In genomic region chr2:217790681-217791392, GRCh38 we compare ENCODE assay signal across 8 cellular contexts.
DNase-seq lines count a peak whose midpoint lies in the region; ATAC-seq lines count a peak whose summit lies in the region.

No MANE protein-coding gene starts in this region.

- peak; percentile 1 for ATAC-seq in activated CD8-positive, alpha-beta T cell treated with anti-CD3 and anti-CD28 coated beads, Interleukin-2, amount 10 ng/mL, durations not matched to agents 7 days and 5 days

- H3K27ac Mint-ChIP-seq in activated CD4-positive, alpha-beta T cell treated with anti-CD3 and anti-CD28 coated beads, Interleukin-2, amount 10 ng/mL, durations not matched to agents 24 days and 14 days, result peak overlapping the region; percentile 8
- H3K27ac Mint-ChIP-seq in activated CD8-positive, alpha-beta T cell treated with anti-CD3 and anti-CD28 coated beads, Interleukin-2, amount 10 ng/mL, durations not matched to agents 7 days and 5 days, result peak overlapping the region; percentile 77

- H3K9me3 Mint-ChIP-seq in activated CD4-positive, alpha-beta T cell treated with anti-CD3 and anti-CD28 coated beads, Interleukin-2, amount 10 ng/mL, durations not matched to agents 24 days and 14 days, result no peaks in the 10 kb centered on the region
- H3K9me3 Mint-ChIP-seq in activated CD8-positive, alpha-beta T cell treated with anti-CD3 and anti-CD28 coated beads, Interleukin-2, amount 10 ng/mL, durations not matched to agents 7 days and 5 days (ENCODE audit: insufficient read depth), result no peaks in the 10 kb centered on the region

- H3K36me3 Mint-ChIP-seq in activated CD4-positive, alpha-beta T cell treated with anti-CD3 and anti-CD28 coated beads, Interleukin-2, amount 10 ng/mL, durations not matched to agents 24 days and 14 days (ENCODE audit: low read depth), result no peaks in the 10 kb centered on the region
- H3K36me3 Mint-ChIP-seq in activated CD8-positive, alpha-beta T cell treated with anti-CD3 and anti-CD28 coated beads, Interleukin-2, amount 10 ng/mL, durations not matched to agents 7 days and 5 days (ENCODE audit: low read depth), result no peaks in the 10 kb centered on the region

- no peaks in the 10 kb centered on the region for H3K27me3 Mint-ChIP-seq in activated CD4-positive, alpha-beta T cell treated with anti-CD3 and anti-CD28 coated beads, Interleukin-2, amount 10 ng/mL, durations not matched to agents 24 days and 14 days
- H3K27me3 Mint-ChIP-seq in activated CD8-positive, alpha-beta T cell treated with anti-CD3 and anti-CD28 coated beads, Interleukin-2, amount 10 ng/mL, durations not matched to agents 7 days and 5 days (ENCODE audit: low read depth), result no peaks in the 10 kb centered on the region

- peak; percentile 56 for DNase-seq in activated CD4-positive, alpha-beta T cell treated with anti-CD3 and anti-CD28 coated beads, Interleukin-2, amount 10 ng/mL, durations not matched to agents 24 days and 14 days
- DNase-seq in activated CD4-positive, alpha-beta T cell treated with anti-CD3 and anti-CD28 coated beads for 1 hour, result no peak
- DNase-seq in activated CD8-positive, alpha-beta T cell treated with anti-CD3 and anti-CD28 coated beads, Interleukin-2, amount 10 ng/mL, durations not matched to agents 7 days and 5 days, result no peak
- peak; percentile 40 for DNase-seq in glomerular visceral epithelial cell (ENCODE audit: extremely low spot score)
- peak; percentile 55 for DNase-seq in superior temporal gyrus (ENCODE audit: extremely low spot score)
- DNase-seq in NK-92 (lab: John Stamatoyannopoulos, UW; ENCODE audit: unreplicated experiment), result no peak
- DNase-seq in activated CD4-positive, alpha-beta T cell treated with anti-CD3 and anti-CD28 coated beads for 48 hours, result no peak
- no peak for DNase-seq in activated CD4-positive, alpha-beta T cell treated with anti-CD3 and anti-CD28 coated beads, Interleukin-2, amount 50 U/mL, for 4 hours

- peaks cover 29% of the 10 kb centered on the region for H3K4me1 Mint-ChIP-seq in activated CD4-positive, alpha-beta T cell treated with anti-CD3 and anti-CD28 coated beads, Interleukin-2, amount 10 ng/mL, durations not matched to agents 24 days and 14 days
- H3K4me1 Mint-ChIP-seq in activated CD8-positive, alpha-beta T cell treated with anti-CD3 and anti-CD28 coated beads, Interleukin-2, amount 10 ng/mL, durations not matched to agents 7 days and 5 days (ENCODE audit: low read depth), result peaks cover 24% of the 10 kb centered on the region

- H3K4me3 Mint-ChIP-seq in activated CD4-positive, alpha-beta T cell treated with anti-CD3 and anti-CD28 coated beads, Interleukin-2, amount 10 ng/mL, durations not matched to agents 24 days and 14 days, result peak overlapping the region; percentile 43
- H3K4me3 Mint-ChIP-seq in activated CD8-positive, alpha-beta T cell treated with anti-CD3 and anti-CD28 coated beads, Interleukin-2, amount 10 ng/mL, durations not matched to agents 7 days and 5 days, result peak overlapping the region; percentile 81

- intact Hi-C loops in activated CD4-positive, alpha-beta T cell treated with anti-CD3 and anti-CD28 coated beads, Interleukin-2, amount 10 ng/mL, durations not matched to agents 24 days and 14 days (cut with micrococcal nuclease), result no loop called here

- POLR2A ChIA-PET in activated CD8-positive, alpha-beta T cell treated with anti-CD3 and anti-CD28 coated beads, Interleukin-2, amount 10 ng/mL, durations not matched to agents 7 days and 5 days (lab: Charles Lee), result interaction anchor here (0.6 to 0.8 kb wide), 3 partner anchors 96 to 1548 kb away, joined by 3 to 5 read pairs (median 4); no protein-coding TSS in a partner anchor

- CTCF ChIA-PET in activated CD8-positive, alpha-beta T cell treated with anti-CD3 and anti-CD28 coated beads, Interleukin-2, amount 10 ng/mL, durations not matched to agents 7 days and 5 days (lab: Charles Lee), result interaction anchor here (0.7 to 9.8 kb wide), 18 partner anchors 8 to 283 kb away, joined by 3 to 195 read pairs (median 8); partner anchors contain the start of gene RUFY4

Comparison
In these comparisons a context has a peak if more than half of its experiments do, and no peak if none do; other contexts are left out.
1. DNase-seq: peak in activated CD4-positive, alpha-beta T cell treated with anti-CD3 and anti-CD28 coated beads, Interleukin-2, amount 10 ng/mL, durations not matched to agents 24 days and 14 days (single experiment), glomerular visceral epithelial cell (single experiment) and superior temporal gyrus (single experiment); none in activated CD4-positive, alpha-beta T cell treated with anti-CD3 and anti-CD28 coated beads for 1 hour (single experiment), activated CD8-positive, alpha-beta T cell treated with anti-CD3 and anti-CD28 coated beads, Interleukin-2, amount 10 ng/mL, durations not matched to agents 7 days and 5 days (single experiment), NK-92 (single experiment), activated CD4-positive, alpha-beta T cell treated with anti-CD3 and anti-CD28 coated beads for 48 hours (single experiment) and activated CD4-positive, alpha-beta T cell treated with anti-CD3 and anti-CD28 coated beads, Interleukin-2, amount 50 U/mL, for 4 hours (0 of 2).